ENCODE assay signal across 9 cellular contexts in the genomic region with DNA sequence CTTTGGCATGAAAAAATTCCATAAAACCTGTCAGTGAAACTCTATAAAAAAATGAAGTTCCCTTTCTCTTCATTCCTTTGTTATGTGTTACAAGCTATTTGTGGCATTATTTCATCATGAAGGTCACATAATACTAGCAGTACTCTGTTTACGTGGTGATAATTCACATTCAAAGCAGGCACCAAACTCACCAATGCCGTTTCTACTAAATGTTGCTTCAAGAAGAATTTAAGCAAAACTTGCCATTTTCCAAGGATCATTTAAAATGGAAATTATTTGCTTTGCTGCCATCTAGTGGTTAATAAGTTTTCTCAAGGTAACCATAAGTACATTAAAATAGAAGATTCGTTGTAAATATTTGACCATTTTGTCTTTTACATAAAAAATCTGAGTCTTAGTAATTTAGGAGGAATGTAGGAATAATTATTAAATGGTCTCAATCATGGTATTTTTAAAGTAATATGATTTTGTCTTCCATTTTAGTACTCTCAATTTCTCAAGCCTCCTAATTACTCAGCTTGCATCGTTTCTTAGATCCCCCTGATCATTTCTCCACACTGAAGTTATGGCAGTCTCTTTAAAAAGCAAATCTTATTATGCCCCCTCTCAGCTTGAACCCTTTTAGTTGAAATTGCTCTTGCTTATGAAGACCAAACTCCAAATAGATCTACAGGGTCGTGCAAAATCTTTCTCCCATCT.
A peak's percentile ranks its signal among the peaks of the same experiment; 100 is the strongest.
DNase-seq lines count a peak whose midpoint lies in the region; ATAC-seq and TF ChIP-seq lines count a peak whose summit lies in the region.
"Had no signal": no experiment of that assay in that cellular context is flagged by ENCODE, and none has a peak within 500 bp of the region (broad histone marks: within the 10 kb centered on the region; RNA-seq: fewer than 3 reads in every experiment).

No MANE protein-coding gene starts in this region.

- H2AFZ ChIP-seq in mammary epithelial cell (ENCODE audit: low read depth, low read length) (no peak overlapping the region), mesenchymal stem cell (ENCODE audit: low read depth, low read length) (no peak overlapping the region)

- H2BK15ac ChIP-seq in mesenchymal stem cell (ENCODE audit: low read depth, poor library complexity, severe bottlenecking), result no peak overlapping the region

- no peak overlapping the region for H2BK120ac ChIP-seq in mesenchymal stem cell (ENCODE audit: low read depth, low read length)

- POLR2A ChIA-PET in A673 (lab: Charles Lee; ENCODE audit: low non-redundant PET), result no interaction called here

- H3K9me3 ChIP-seq in A673 (ENCODE audit: low read depth, low read length, poor library complexity, severe bottlenecking) (no peaks in the 10 kb centered on the region), mammary epithelial cell (replicated peaks; ENCODE audit: insufficient read depth, low read length) (no peaks in the 10 kb centered on the region), mesenchymal stem cell (ENCODE audit: control insufficient read depth, low read length) (no peaks in the 10 kb centered on the region)

- H2BK12ac ChIP-seq in mesenchymal stem cell (ENCODE audit: low read length in 2 of 2), result no peak overlapping the region

- peak; percentile 58 for DNase-seq in A673 (ENCODE audit: low spot score)
- DNase-seq in GM12865 (ENCODE audit: low read depth), result peak; percentile 51
- DNase-seq in NCI-H2171 treated with DMSO at 0.1 percent for 48 hours (lab: John Stamatoyannopoulos, UW), result peak; percentile 49
- DNase-seq in mammary epithelial cell, result peak; percentile 14
- peak; percentile 64 for DNase-seq in mesenchymal stem cell
- DNase-seq in HuH-7 (ENCODE audit: low spot score), result no peak

- no peak for ATAC-seq in GM18519 (IDR thresholded peaks at IDR 0.05; ENCODE audit: low FRiP score, unreplicated experiment)
- no peak for ATAC-seq in HG03432 (IDR thresholded peaks at IDR 0.05; ENCODE audit: unreplicated experiment)

- H3K79me2 ChIP-seq in mammary epithelial cell (ENCODE audit: insufficient read depth, low read length), result no peaks in the 10 kb centered on the region

- dilution Hi-C loops in mammary epithelial cell (cut with HindIII; ENCODE audit: low sequenced_read_pairs), result no loop called here

- CTCF ChIA-PET in A673 (lab: Charles Lee), result no interaction called here
- CTCF ChIA-PET in mammary epithelial cell (lab: Charles Lee; ENCODE audit: low non-redundant PET), result interaction anchor here (0.5 to 0.9 kb wide), 3 partner anchors 167 to 1471 kb away, joined by 3 to 8 read pairs (median 3); no protein-coding TSS in a partner anchor

- H3K4me2 ChIP-seq in mammary epithelial cell (ENCODE audit: insufficient read depth, low read depth, low read length), result no peak overlapping the region
- H3K4me2 ChIP-seq in mesenchymal stem cell (ENCODE audit: low read length, poor library complexity, severe bottlenecking), result no peak overlapping the region

- H4K20me1 ChIP-seq in mammary epithelial cell (ENCODE audit: insufficient read depth, low read length), result no peaks in the 10 kb centered on the region

- H3K79me1 ChIP-seq in mesenchymal stem cell (replicated peaks; ENCODE audit: low read length, poor library complexity, severe bottlenecking), result peaks cover 5% of the 10 kb centered on the region

- no peak overlapping the region for H3K4me3 ChIP-seq in A673 (ENCODE audit: low read depth, low read length, poor library complexity, severe bottlenecking)
- H3K4me3 ChIP-seq in GM12865 (ENCODE audit: low read depth, low read length), result no peak overlapping the region
- H3K4me3 ChIP-seq in mammary epithelial cell (replicated peaks in 1 of 3; ENCODE audit: insufficient read depth in 1 of 3, low read depth in 2 of 3, low read length in 3 of 3), result no peak overlapping the region
- no peak overlapping the region for H3K4me3 ChIP-seq in mesenchymal stem cell (ENCODE audit: insufficient read depth in 1 of 2, low read depth in 1 of 2, low read length in 2 of 2)

- no peak overlapping the region for H4K8ac ChIP-seq in mesenchymal stem cell (ENCODE audit: low read length)

- H3K27me3 ChIP-seq in A673 (replicated peaks; ENCODE audit: insufficient read depth, low read depth, low read length, poor library complexity), result no peaks in the 10 kb centered on the region
- no peaks in the 10 kb centered on the region for H3K27me3 ChIP-seq in mammary epithelial cell (ENCODE audit: insufficient read depth, low read length)
- no peaks in the 10 kb centered on the region for H3K27me3 ChIP-seq in mesenchymal stem cell (ENCODE audit: control insufficient read depth in 1 of 2, insufficient read depth in 1 of 2, low read length in 2 of 2)

- intact Hi-C loops in A673 (cut with micrococcal nuclease; ENCODE audit: unreplicated experiment), result loop anchor here (5.0 kb wide), 1 partner anchor 156 kb away; no protein-coding TSS in a partner anchor
- intact Hi-C loops in mammary epithelial cell (cut with micrococcal nuclease), result loop anchor here (1.0 to 10.0 kb wide), 4 partner anchors 119 to 381 kb away; partner anchors contain the start of genes ATAD5 and TEFM

- in situ Hi-C loops in mammary epithelial cell (cut with MboI; ENCODE audit: low sequenced_read_pairs in 2 of 2), result loop anchor here (5.0 to 10.0 kb wide), 2 partner anchors 201 to 204 kb away; no protein-coding TSS in a partner anchor

- no peaks in the 10 kb centered on the region for H3K36me3 ChIP-seq in A673 (ENCODE audit: insufficient read depth, low read length, poor library complexity, severe bottlenecking)
- peaks cover 13% of the 10 kb centered on the region for H3K36me3 ChIP-seq in mammary epithelial cell (ENCODE audit: insufficient read depth, low read length)
- H3K36me3 ChIP-seq in mesenchymal stem cell (ENCODE audit: control insufficient read depth in 1 of 2, insufficient read depth in 2 of 2, low read depth in 1 of 2, low read length in 2 of 2), result peaks cover 13 to 35% of the 10 kb centered on the region in 2 experiments

- no peaks in the 10 kb centered on the region for H3K4me1 ChIP-seq in A673 (ENCODE audit: insufficient read depth, low read length, poor library complexity, severe bottlenecking)
- no peaks in the 10 kb centered on the region for H3K4me1 ChIP-seq in mammary epithelial cell (ENCODE audit: insufficient read depth, low read length)
- H3K4me1 ChIP-seq in mesenchymal stem cell (ENCODE audit: control insufficient read depth, insufficient read depth, low read depth, low read length), result no peaks in the 10 kb centered on the region

- H3K27ac ChIP-seq in A673 (ENCODE audit: low read depth, low read length, poor library complexity, severe bottlenecking) (no peak overlapping the region), mammary epithelial cell (ENCODE audit: insufficient read depth, low read depth, low read length) (no peak overlapping the region), mesenchymal stem cell (ENCODE audit: low read length, poor library complexity, severe bottlenecking) (no peak overlapping the region)
- H3K27ac ChIP-seq: epithelial cell of prostate had no signal

- no peak overlapping the region for H3K23ac ChIP-seq in mesenchymal stem cell (ENCODE audit: low read length in 2 of 2)

- no peak overlapping the region for H3K4ac ChIP-seq in mesenchymal stem cell (ENCODE audit: low read depth in 1 of 2, low read length in 2 of 2)

- H3K14ac ChIP-seq in mesenchymal stem cell (ENCODE audit: low read length in 2 of 2), result no peak overlapping the region

- BruUV-seq in A673 (replicated peaks; lab: Mats Ljungman, UMichigan), result no TSS peak
- no TSS peak for BruUV-seq in mammary epithelial cell (replicated peaks; lab: Mats Ljungman, UMichigan)

- TF ChIP-seq CTCF in A673 (conservative IDR thresholded peaks at IDR 0.05; ENCODE audit: low read depth, low read length) (peak; percentile 51), GM12865 (IDR thresholded peaks at IDR 0.05; ENCODE audit: insufficient read depth, low read depth, low read length, missing control alignments) (peak; percentile 13), mammary epithelial cell (conservative IDR thresholded peaks at IDR 0.05 in 1 of 2, IDR thresholded peaks at IDR 0.05 in 1 of 2; ENCODE audit: extremely low read depth in 1 of 2, insufficient read depth in 1 of 2, low read depth in 1 of 2, low read length in 2 of 2) (peak; percentile 38 to 43)

- WGBS in mammary epithelial cell (ENCODE audit: low coverage, missing lambda C conversion rate), result 34% methylated on average over 5 of the region's 5 CpGs
- WGBS in mesenchymal stem cell, result 91% methylated on average over 2 of the region's 5 CpGs

- no peak overlapping the region for H2BK5ac ChIP-seq in mesenchymal stem cell (ENCODE audit: low read depth, low read length, poor library complexity, severe bottlenecking)

- no peak overlapping the region for H3K18ac ChIP-seq in mesenchymal stem cell (ENCODE audit: low read depth in 1 of 2, low read length in 2 of 2)

- H3K9ac ChIP-seq in mammary epithelial cell (ENCODE audit: insufficient read depth, low read length) (no peak overlapping the region), mesenchymal stem cell (ENCODE audit: low read length) (peak overlapping the region; percentile 68)

- no peak overlapping the region for H2AK5ac ChIP-seq in mesenchymal stem cell (ENCODE audit: low read length, severe bottlenecking)

- H4K91ac ChIP-seq in mesenchymal stem cell (ENCODE audit: low read length), result no peak overlapping the region
